ENCODE assay signal across 10 cellular contexts in genomic region chr19:53659292-53659691, GRCh38. TPM values are rescaled to one million over a fixed set of nuclear protein-coding genes. Genes with fewer than 3 reads are reported as not detected.
DNase-seq lines count a peak whose midpoint lies in the region; ATAC-seq and TF ChIP-seq lines count a peak whose summit lies in the region.
"Had no signal": no experiment of that assay in that cellular context is flagged by ENCODE, and none has a peak within 500 bp of the region (broad histone marks: within the 10 kb centered on the region; RNA-seq: fewer than 3 reads in every experiment).

No MANE protein-coding gene starts in this region.

- peaks cover 9% of the 10 kb centered on the region for H3K9me3 Mint-ChIP-seq in mesothelial cell of epicardium
- peaks cover 48% of the 10 kb centered on the region for H3K9me3 Mint-ChIP-seq in osteocyte (ENCODE audit: unreplicated experiment)

- no peaks in the 10 kb centered on the region for H3K4me1 ChIP-seq in mammary epithelial cell (ENCODE audit: insufficient read depth, low read length)
- no peaks in the 10 kb centered on the region for H3K4me1 ChIP-seq in spleen

- H3K4me2 ChIP-seq in mammary epithelial cell (ENCODE audit: insufficient read depth, low read depth, low read length) = no peak overlapping the region

- peaks cover 5% of the 10 kb centered on the region for H3K36me3 Mint-ChIP-seq in mesothelial cell of epicardium
- H3K36me3 Mint-ChIP-seq in osteocyte (ENCODE audit: unreplicated experiment) = no peaks in the 10 kb centered on the region

- H3K27ac ChIP-seq in mammary epithelial cell (ENCODE audit: insufficient read depth, low read depth, low read length) (no peak overlapping the region), spleen (no peak overlapping the region)

- H3K4me3 Mint-ChIP-seq in mesothelial cell of epicardium (no peak overlapping the region), osteocyte (ENCODE audit: unreplicated experiment) (no peak overlapping the region)
- H3K4me3 Mint-ChIP-seq: activated T-cell treated with anti-CD3 and anti-CD28 coated beads, Interleukin-2, amount 50 U/mL, for 24 hours had no signal

- DNase-seq in COLO829 (ENCODE audit: low spot score) (peak; percentile 63), LHCN-M2 (ENCODE audit: low read depth) (peak; percentile 4), mammary epithelial cell (peak; percentile 9), mesothelial cell of epicardium (ENCODE audit: low spot score in 2 of 2, unreplicated experiment in 2 of 2) (peak; percentile 31 to 57), osteocyte (ENCODE audit: extremely low spot score, unreplicated experiment) (no peak), spleen (no peak)
- DNase-seq: activated T-cell treated with anti-CD3 and anti-CD28 coated beads, Interleukin-2, amount 50 U/mL, for 24 hours; NCI-H510A had no signal

- no peaks in the 10 kb centered on the region for H4K20me1 ChIP-seq in mammary epithelial cell (ENCODE audit: insufficient read depth, low read length)

- H3K4me1 Mint-ChIP-seq in mesothelial cell of epicardium (peaks cover 12% of the 10 kb centered on the region), osteocyte (ENCODE audit: unreplicated experiment) (no peaks in the 10 kb centered on the region)

- in situ Hi-C loops in mammary epithelial cell (cut with MboI; ENCODE audit: low sequenced_read_pairs in 2 of 2) = no loop called here

- H3K36me3 ChIP-seq in mammary epithelial cell (ENCODE audit: insufficient read depth, low read length) (no peaks in the 10 kb centered on the region), spleen (no peaks in the 10 kb centered on the region)

- dilution Hi-C loops in mammary epithelial cell (cut with HindIII; ENCODE audit: low sequenced_read_pairs) = loop anchor here (25.0 kb wide), 1 partner anchor 128 kb away; no protein-coding TSS in a partner anchor

- BruUV-seq in mammary epithelial cell (replicated peaks; lab: Mats Ljungman, UMichigan) = no TSS peak

- 5% methylated on average over 5 of the region's 6 CpGs for WGBS in mammary epithelial cell (ENCODE audit: low coverage, missing lambda C conversion rate)
- 15 to 30% (median 16%) methylated on average over 6 of the region's 6 CpGs for WGBS in spleen, 5 donors

- peak overlapping the region; percentile 54 for H3K27ac Mint-ChIP-seq in mesothelial cell of epicardium
- H3K27ac Mint-ChIP-seq in osteocyte (ENCODE audit: unreplicated experiment) = no peak overlapping the region
- H3K27ac Mint-ChIP-seq: activated T-cell treated with anti-CD3 and anti-CD28 coated beads, Interleukin-2, amount 50 U/mL, for 24 hours had no signal

- H3K9me3 ChIP-seq in mammary epithelial cell (replicated peaks; ENCODE audit: insufficient read depth, low read length) = peaks cover 24% of the 10 kb centered on the region
- peaks cover 0 to 45% (median 20%) of the 10 kb centered on the region in 8 donors for H3K9me3 ChIP-seq in spleen

- H3K79me2 ChIP-seq in mammary epithelial cell (ENCODE audit: insufficient read depth, low read length) = no peaks in the 10 kb centered on the region

- CTCF ChIA-PET in mammary epithelial cell (lab: Charles Lee; ENCODE audit: low non-redundant PET) = interaction anchor here (0.7 kb wide), 1 partner anchor 9 kb away, joined by 9 read pairs; no protein-coding TSS in a partner anchor

- intact Hi-C loops in mammary epithelial cell (cut with micrococcal nuclease) = no loop called here
- intact Hi-C loops in spleen (cut with DNase I; ENCODE audit: low total_unique reads) = no loop called here

- H3K4me3 ChIP-seq in mammary epithelial cell (replicated peaks in 1 of 3; ENCODE audit: insufficient read depth in 1 of 3, low read depth in 2 of 3, low read length in 3 of 3) (no peak overlapping the region), spleen (no peak overlapping the region)

- TF ChIP-seq POLR2A in spleen (IDR thresholded peaks at IDR 0.05) = no peak

- no peak overlapping the region for H2AFZ ChIP-seq in mammary epithelial cell (ENCODE audit: low read depth, low read length)

- H3K27me3 ChIP-seq in mammary epithelial cell (ENCODE audit: insufficient read depth, low read length) (no peaks in the 10 kb centered on the region), spleen (replicated peaks in 1 of 7) (no peaks in the 10 kb centered on the region)

- ATAC-seq in GM18520 (IDR thresholded peaks at IDR 0.05; ENCODE audit: unreplicated experiment) (no peak), GM18502 (IDR thresholded peaks at IDR 0.05; ENCODE audit: poor library complexity, unreplicated experiment) (no peak)

- H3K9ac ChIP-seq in mammary epithelial cell (ENCODE audit: insufficient read depth, low read length) = no peak overlapping the region

- H3K27me3 Mint-ChIP-seq in mesothelial cell of epicardium (ENCODE audit: low read depth) (no peaks in the 10 kb centered on the region), osteocyte (ENCODE audit: unreplicated experiment) (no peaks in the 10 kb centered on the region)
- H3K27me3 Mint-ChIP-seq: activated T-cell treated with anti-CD3 and anti-CD28 coated beads, Interleukin-2, amount 50 U/mL, for 24 hours had no signal

- peak in 1 of 2 donors; percentile 32 for TF ChIP-seq CTCF in mammary epithelial cell (conservative IDR thresholded peaks at IDR 0.05 in 1 of 2, IDR thresholded peaks at IDR 0.05 in 1 of 2; ENCODE audit: extremely low read depth in 1 of 2, insufficient read depth in 1 of 2, low read depth in 1 of 2, low read length in 2 of 2)
- TF ChIP-seq CTCF in mesothelial cell of epicardium (IDR thresholded peaks at IDR 0.05; ENCODE audit: unreplicated experiment) = no peak
- TF ChIP-seq CTCF in osteocyte (IDR thresholded peaks at IDR 0.05) = no peak
- no peak for TF ChIP-seq CTCF in spleen (IDR thresholded peaks at IDR 0.05 in 8 of 11, conservative IDR thresholded peaks at IDR 0.05 in 3 of 11)

RNA-seq across cellular contexts. Expression of gene DPRX, which starts 27.5 kb away (rescaled TPM):
- total RNA-seq in LHCN-M2 (2014; rRNA removed) (not detected in 2 replicates), mammary epithelial cell (not detected), mesothelial cell of epicardium (not detected in 3 replicates), osteocyte (not detected in 2 replicates), spleen (not detected)
- not detected for polyA plus RNA-seq in LHCN-M2 (2012)
- polyA plus RNA-seq in mammary epithelial cell (not detected), spleen (not detected)
- polyA minus RNA-seq in mammary epithelial cell = not detected

Comparison
In these comparisons a context has a peak if more than half of its experiments do, and no peak if none do; other contexts are left out.
1. DNase-seq: peak in COLO829 (single experiment), LHCN-M2 (single experiment), mammary epithelial cell (single experiment) and mesothelial cell of epicardium (2 of 2); none in osteocyte (single experiment) and spleen (single experiment).